ENCODE assay signal across 8 cellular contexts in the genomic region with DNA sequence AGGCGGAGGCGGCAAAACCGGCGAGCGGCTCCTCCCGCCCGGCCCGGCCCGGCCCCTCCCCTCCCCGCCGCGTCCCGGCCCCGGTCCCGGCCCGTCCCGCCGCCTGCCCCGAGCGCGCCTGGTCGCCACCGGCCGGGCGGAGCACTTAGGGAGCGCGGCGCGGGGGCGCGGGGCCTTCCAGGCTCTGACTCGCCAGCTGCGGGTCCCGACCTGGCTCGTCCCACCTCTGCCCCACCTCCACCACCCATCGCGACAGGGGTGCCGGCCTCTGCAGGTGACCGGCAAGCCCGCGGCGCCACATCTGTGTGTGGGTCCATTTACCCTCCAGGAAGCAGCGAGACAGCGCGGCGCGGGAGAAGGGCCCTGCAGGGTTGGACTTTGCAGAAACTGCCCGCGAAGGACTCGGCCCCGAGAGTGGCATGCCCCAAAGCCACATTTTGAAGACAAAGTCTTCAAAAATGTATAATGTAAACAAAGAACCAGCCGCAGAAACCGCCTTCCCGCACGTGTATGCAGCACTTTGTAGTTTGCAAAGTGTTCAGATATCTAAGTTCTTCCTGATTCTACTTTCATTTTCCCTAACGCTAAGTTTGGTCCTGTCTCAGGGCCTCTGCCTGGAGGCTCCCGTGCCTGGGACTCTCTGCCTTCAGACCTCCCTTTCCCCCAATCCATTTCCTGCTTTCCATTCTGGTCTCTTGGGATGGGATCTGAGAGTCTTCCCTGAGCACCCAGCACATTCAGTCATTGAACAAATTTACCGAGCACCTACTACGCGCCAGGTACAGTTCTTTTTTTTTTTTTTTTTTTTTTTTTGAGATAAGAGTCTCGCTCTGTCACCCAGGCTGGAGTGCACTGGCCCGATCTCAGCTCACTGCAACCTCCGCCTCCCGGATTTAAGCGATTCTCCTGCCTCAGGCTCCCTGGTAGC. TPM values are rescaled to one million over a fixed set of nuclear protein-coding genes. Genes with fewer than 3 reads are reported as not detected.
DNase-seq lines count a peak whose midpoint lies in the region; ATAC-seq and TF ChIP-seq lines count a peak whose summit lies in the region.

Gene TMCO4 (minus strand): TSS at position 40 of the 928 bp plus-strand sequence. CDS start 19,158 bp downstream, outside the sequence.

- no peaks in the 10 kb centered on the region for H3K9me3 ChIP-seq in CD8-positive, alpha-beta T cell (ENCODE audit: low read length)

- peaks cover 17% of the 10 kb centered on the region for H3K4me1 ChIP-seq in CD8-positive, alpha-beta T cell (ENCODE audit: insufficient read depth, low read length)

- H3K27me3 ChIP-seq in CD8-positive, alpha-beta T cell (ENCODE audit: insufficient read depth, low read length) = no peaks in the 10 kb centered on the region

- H3K36me3 ChIP-seq in CD8-positive, alpha-beta T cell (ENCODE audit: insufficient read depth, low read length) = no peaks in the 10 kb centered on the region

- peak within 1 kb of the TSS; percentile 93 for H3K27ac Mint-ChIP-seq in CD8-positive, alpha-beta T cell

- H3K36me3 Mint-ChIP-seq in CD8-positive, alpha-beta T cell = peaks cover 11% of the 10 kb centered on the region

- peak; percentile 10 to 79 (median 44) for DNase-seq in CD8-positive, alpha-beta T cell
- DNase-seq in LoVo (ENCODE audit: low spot score) = peak; percentile 55
- peak; percentile 88 for DNase-seq in choroid plexus epithelial cell (ENCODE audit: low read depth)
- DNase-seq in kidney glomerular epithelial cell (lab: John Stamatoyannopoulos, UW) = peak; percentile 45
- DNase-seq in stimulated activated CD4-positive, alpha-beta T cell treated with anti-CD3 and anti-CD28 coated beads, Interleukin-1b, Interleukin-23, amount 100 ng/mL, for 24 hours (ENCODE audit: low read depth in 4 of 4, low spot score in 1 of 4) = peak in 3 of 4 experiments; percentile 9 to 17 (median 12)
- DNase-seq in NCI-H1436 (lab: John Stamatoyannopoulos, UW) = no peak

- peaks cover 23% of the 10 kb centered on the region for H3K4me1 Mint-ChIP-seq in CD8-positive, alpha-beta T cell (ENCODE audit: low read depth)

- no peaks in the 10 kb centered on the region for H3K27me3 Mint-ChIP-seq in CD8-positive, alpha-beta T cell (ENCODE audit: low read depth)

- no peaks in the 10 kb centered on the region for H3K9me3 Mint-ChIP-seq in CD8-positive, alpha-beta T cell

- TF ChIP-seq CTCF in CD8-positive, alpha-beta T cell (IDR thresholded peaks at IDR 0.05) = no peak
- TF ChIP-seq CTCF in choroid plexus epithelial cell (conservative IDR thresholded peaks at IDR 0.05; ENCODE audit: low read depth, low read length) = no peak

- POLR2A ChIA-PET in CD8-positive, alpha-beta T cell (lab: Charles Lee) = interaction anchor here (0.6 kb wide), 1 partner anchor 86 kb away, joined by 3 read pairs; no protein-coding TSS in a partner anchor

- peak within 1 kb of the TSS; percentile 69 for H3K27ac ChIP-seq in CD8-positive, alpha-beta T cell (ENCODE audit: low read depth, low read length)

- peak within 1 kb of the TSS; percentile 91 for H3K4me3 Mint-ChIP-seq in CD8-positive, alpha-beta T cell

- peak within 1 kb of the TSS; percentile 95 for H3K4me3 ChIP-seq in CD8-positive, alpha-beta T cell (ENCODE audit: low read depth, low read length)
- H3K4me3 ChIP-seq in choroid plexus epithelial cell (ENCODE audit: low read depth, low read length) = peak within 1 kb of the TSS; percentile 70

- ATAC-seq in CD8-positive, alpha-beta T cell = peak; percentile 44
- ATAC-seq in GM21515 (IDR thresholded peaks at IDR 0.05; ENCODE audit: unreplicated experiment) = peak; percentile 46
- peak; percentile 52 to 53 for ATAC-seq in activated CD4-positive, CD25-positive, alpha-beta regulatory T cell treated with anti-CD3 and anti-CD28 coated beads, Interleukin-2, amount 50 U/mL, for 24 hours

- CTCF ChIA-PET in CD8-positive, alpha-beta T cell (lab: Charles Lee) = interaction anchor here (0.6 kb wide), 1 partner anchor 137 kb away, joined by 3 read pairs; no protein-coding TSS in a partner anchor

- intact Hi-C loops in CD8-positive, alpha-beta T cell (cut with DNase I, micrococcal nuclease) = no loop called here

RNA-seq across cellular contexts. Expression of gene TMCO4, which starts in this region (rescaled TPM):
- total RNA-seq in CD8-positive, alpha-beta T cell = 10 to 100 TPM; 10.1 to 12.6 TPM
